In the genomic region with DNA sequence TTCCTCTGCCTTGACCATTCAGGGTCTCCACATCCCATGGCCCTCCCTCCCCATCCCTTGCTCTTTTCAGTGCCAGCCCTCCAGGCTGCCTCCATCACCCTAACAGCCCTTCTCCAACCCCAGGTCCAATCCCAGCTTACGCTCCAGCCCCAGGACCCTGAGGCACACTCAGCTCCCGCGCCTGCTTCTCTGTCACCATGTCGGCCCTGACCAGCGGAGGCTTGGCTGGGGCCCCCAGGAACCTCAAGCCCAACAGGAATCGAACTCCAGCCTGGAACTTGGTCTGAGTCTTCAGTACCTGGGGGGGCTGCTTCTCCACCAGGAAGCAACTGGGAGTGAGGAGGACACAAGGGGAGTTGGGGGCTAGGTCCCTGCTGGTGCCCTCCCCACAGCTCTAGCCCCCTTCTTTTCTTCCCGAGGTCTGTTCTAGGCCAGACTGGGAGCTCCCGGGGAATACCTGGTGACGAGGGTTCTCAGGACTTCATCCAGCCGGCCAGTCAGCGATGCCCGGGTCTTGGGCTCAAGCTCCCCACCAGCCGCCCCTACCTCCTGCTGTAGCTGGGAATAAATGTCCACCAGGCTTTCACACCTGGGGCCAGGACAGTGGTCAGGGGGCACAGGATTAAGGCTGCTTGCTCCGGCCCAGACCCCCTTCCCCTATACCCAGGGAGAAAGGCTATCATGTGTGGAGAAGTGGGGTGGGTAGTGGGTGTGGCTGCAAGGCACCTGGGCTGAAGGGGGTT, we compare ENCODE assay signal across 1 cellular context.
TF ChIP-seq lines count a peak whose summit lies in the region.

No MANE protein-coding gene starts in this region.

TF ChIP-seq in GM12878, 131 proteins besides CTCF, POLR2A, EP300 and RAD21:
- TF ChIP-seq, protein P1, sequence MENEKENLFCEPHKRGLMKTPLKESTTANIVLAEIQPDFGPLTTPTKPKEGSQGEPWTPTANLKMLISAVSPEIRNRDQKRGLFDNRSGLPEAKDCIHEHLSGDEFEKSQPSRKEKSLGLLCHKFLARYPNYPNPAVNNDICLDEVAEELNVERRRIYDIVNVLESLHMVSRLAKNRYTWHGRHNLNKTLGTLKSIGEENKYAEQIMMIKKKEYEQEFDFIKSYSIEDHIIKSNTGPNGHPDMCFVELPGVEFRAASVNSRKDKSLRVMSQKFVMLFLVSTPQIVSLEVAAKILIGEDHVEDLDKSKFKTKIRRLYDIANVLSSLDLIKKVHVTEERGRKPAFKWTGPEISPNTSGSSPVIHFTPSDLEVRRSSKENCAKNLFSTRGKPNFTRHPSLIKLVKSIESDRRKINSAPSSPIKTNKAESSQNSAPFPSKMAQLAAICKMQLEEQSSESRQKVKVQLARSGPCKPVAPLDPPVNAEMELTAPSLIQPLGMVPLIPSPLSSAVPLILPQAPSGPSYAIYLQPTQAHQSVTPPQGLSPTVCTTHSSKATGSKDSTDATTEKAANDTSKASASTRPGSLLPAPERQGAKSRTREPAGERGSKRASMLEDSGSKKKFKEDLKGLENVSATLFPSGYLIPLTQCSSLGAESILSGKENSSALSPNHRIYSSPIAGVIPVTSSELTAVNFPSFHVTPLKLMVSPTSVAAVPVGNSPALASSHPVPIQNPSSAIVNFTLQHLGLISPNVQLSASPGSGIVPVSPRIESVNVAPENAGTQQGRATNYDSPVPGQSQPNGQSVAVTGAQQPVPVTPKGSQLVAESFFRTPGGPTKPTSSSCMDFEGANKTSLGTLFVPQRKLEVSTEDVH (IDR thresholded peaks at IDR 0.05; ENCODE audit: low read depth, partially characterized antibody) = no peak
- TF ChIP-seq SMAD5 (IDR thresholded peaks at IDR 0.05; ENCODE audit: low read depth) (no peak), ZBED1 (IDR thresholded peaks at IDR 0.05; ENCODE audit: borderline replicate concordance) (no peak), IRF4 (IDR thresholded peaks at IDR 0.05; ENCODE audit: low read depth, low read length) (no peak), MEF2A (IDR thresholded peaks at IDR 0.05; ENCODE audit: insufficient read depth, low read depth, low read length) (no peak), MXI1 (IDR thresholded peaks at IDR 0.05; ENCODE audit: low read depth, low read length) (no peak), KAT2A (conservative IDR thresholded peaks at IDR 0.05; ENCODE audit: control insufficient read depth, low read depth, low read length) (no peak), SPI1 (IDR thresholded peaks at IDR 0.05; ENCODE audit: borderline replicate concordance, insufficient read depth, low read depth, low read length) (no peak), MYB (IDR thresholded peaks at IDR 0.05; ENCODE audit: borderline replicate concordance, low read depth, low read length) (no peak), IKZF2 (IDR thresholded peaks at IDR 0.05) (no peak), MTA3 (IDR thresholded peaks at IDR 0.05; ENCODE audit: borderline replicate concordance, low read length) (no peak), SUPT20H (IDR thresholded peaks at IDR 0.05; ENCODE audit: borderline replicate concordance, control insufficient read depth, low read depth, low read length) (no peak)
- TF ChIP-seq, protein P2, sequence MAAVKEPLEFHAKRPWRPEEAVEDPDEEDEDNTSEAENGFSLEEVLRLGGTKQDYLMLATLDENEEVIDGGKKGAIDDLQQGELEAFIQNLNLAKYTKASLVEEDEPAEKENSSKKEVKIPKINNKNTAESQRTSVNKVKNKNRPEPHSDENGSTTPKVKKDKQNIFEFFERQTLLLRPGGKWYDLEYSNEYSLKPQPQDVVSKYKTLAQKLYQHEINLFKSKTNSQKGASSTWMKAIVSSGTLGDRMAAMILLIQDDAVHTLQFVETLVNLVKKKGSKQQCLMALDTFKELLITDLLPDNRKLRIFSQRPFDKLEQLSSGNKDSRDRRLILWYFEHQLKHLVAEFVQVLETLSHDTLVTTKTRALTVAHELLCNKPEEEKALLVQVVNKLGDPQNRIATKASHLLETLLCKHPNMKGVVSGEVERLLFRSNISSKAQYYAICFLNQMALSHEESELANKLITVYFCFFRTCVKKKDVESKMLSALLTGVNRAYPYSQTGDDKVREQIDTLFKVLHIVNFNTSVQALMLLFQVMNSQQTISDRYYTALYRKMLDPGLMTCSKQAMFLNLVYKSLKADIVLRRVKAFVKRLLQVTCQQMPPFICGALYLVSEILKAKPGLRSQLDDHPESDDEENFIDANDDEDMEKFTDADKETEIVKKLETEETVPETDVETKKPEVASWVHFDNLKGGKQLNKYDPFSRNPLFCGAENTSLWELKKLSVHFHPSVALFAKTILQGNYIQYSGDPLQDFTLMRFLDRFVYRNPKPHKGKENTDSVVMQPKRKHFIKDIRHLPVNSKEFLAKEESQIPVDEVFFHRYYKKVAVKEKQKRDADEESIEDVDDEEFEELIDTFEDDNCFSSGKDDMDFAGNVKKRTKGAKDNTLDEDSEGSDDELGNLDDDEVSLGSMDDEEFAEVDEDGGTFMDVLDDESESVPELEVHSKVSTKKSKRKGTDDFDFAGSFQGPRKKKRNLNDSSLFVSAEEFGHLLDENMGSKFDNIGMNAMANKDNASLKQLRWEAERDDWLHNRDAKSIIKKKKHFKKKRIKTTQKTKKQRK (IDR thresholded peaks at IDR 0.05; ENCODE audit: low read depth, low read length) = no peak
- TF ChIP-seq, protein P3, sequence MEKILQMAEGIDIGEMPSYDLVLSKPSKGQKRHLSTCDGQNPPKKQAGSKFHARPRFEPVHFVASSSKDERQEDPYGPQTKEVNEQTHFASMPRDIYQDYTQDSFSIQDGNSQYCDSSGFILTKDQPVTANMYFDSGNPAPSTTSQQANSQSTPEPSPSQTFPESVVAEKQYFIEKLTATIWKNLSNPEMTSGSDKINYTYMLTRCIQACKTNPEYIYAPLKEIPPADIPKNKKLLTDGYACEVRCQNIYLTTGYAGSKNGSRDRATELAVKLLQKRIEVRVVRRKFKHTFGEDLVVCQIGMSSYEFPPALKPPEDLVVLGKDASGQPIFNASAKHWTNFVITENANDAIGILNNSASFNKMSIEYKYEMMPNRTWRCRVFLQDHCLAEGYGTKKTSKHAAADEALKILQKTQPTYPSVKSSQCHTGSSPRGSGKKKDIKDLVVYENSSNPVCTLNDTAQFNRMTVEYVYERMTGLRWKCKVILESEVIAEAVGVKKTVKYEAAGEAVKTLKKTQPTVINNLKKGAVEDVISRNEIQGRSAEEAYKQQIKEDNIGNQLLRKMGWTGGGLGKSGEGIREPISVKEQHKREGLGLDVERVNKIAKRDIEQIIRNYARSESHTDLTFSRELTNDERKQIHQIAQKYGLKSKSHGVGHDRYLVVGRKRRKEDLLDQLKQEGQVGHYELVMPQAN (conservative IDR thresholded peaks at IDR 0.05) = no peak
